In genomic region chr4:184513802-184514120, GRCh38 we compare ENCODE assay signal across 9 cellular contexts. TPM values are rescaled to one million over a fixed set of nuclear protein-coding genes. Genes with fewer than 3 reads are reported as not detected.
A peak's percentile ranks its signal among the peaks of the same experiment; 100 is the strongest.
DNase-seq lines count a peak whose midpoint lies in the region; ATAC-seq and FAIRE-seq lines count a peak whose summit lies in the region.
"Had no signal": no experiment of that assay in that cellular context is flagged by ENCODE, and none has a peak within 500 bp of the region (broad histone marks: within the 10 kb centered on the region; RNA-seq: fewer than 3 reads in every experiment).

No MANE protein-coding gene starts in this region.

- intact Hi-C loops in right cardiac atrium (cut with DNase I), result no loop called here

- peak overlapping the region; percentile 62 for H3K4me3 Mint-ChIP-seq in T-helper 2 cell treated with Interferon-gamma antibody and Interleukin-4, amounts not matched to agents 5 μg/mL and 100 μg/mL, for 36 hours

- H3K27me3 Mint-ChIP-seq in T-helper 2 cell treated with Interferon-gamma antibody and Interleukin-4, amounts not matched to agents 5 μg/mL and 100 μg/mL, for 36 hours (ENCODE audit: low read depth), result no peaks in the 10 kb centered on the region

- H3K9me3 ChIP-seq in muscle layer of duodenum (ENCODE audit: control insufficient read depth in 1 of 2, low read length in 2 of 2), result no peaks in the 10 kb centered on the region
- no peaks in the 10 kb centered on the region for H3K9me3 ChIP-seq in right cardiac atrium (ENCODE audit: control insufficient read depth, low read length)

- H3K27me3 ChIP-seq in muscle layer of duodenum (ENCODE audit: low read depth, low read length), result no peaks in the 10 kb centered on the region
- H3K27me3 ChIP-seq in right cardiac atrium (ENCODE audit: control insufficient read depth, insufficient read depth), result no peaks in the 10 kb centered on the region

- DNase-seq in T-helper 2 cell treated with Interferon-gamma antibody and Interleukin-4, amounts not matched to agents 5 μg/mL and 100 μg/mL, for 36 hours (ENCODE audit: low spot score), result no peak
- no peak for DNase-seq in NCI-H1436 (lab: John Stamatoyannopoulos, UW)
- no peak for DNase-seq in right cardiac atrium
- DNase-seq in NCI-H82 treated with DMSO at 0.1 percent for 48 hours (lab: John Stamatoyannopoulos, UW; ENCODE audit: unreplicated experiment), result no peak
- no peak for DNase-seq in HTR-8/SVneo (ENCODE audit: insufficient read length, low spot score)
- DNase-seq: glutamatergic neuron had no signal

- H3K4me1 ChIP-seq in muscle layer of duodenum (ENCODE audit: control insufficient read depth in 1 of 2, insufficient read depth in 2 of 2, low read length in 2 of 2) (peaks cover 0 to 8% of the 10 kb centered on the region in 2 donors), right cardiac atrium (ENCODE audit: control insufficient read depth, insufficient read depth, low read length) (peaks cover 2% of the 10 kb centered on the region)

- WGBS in right cardiac atrium, result 68% methylated on average over 2 of the region's 2 CpGs

- peak overlapping the region; percentile 85 for H3K27ac Mint-ChIP-seq in T-helper 2 cell treated with Interferon-gamma antibody and Interleukin-4, amounts not matched to agents 5 μg/mL and 100 μg/mL, for 36 hours

- H3K4me1 Mint-ChIP-seq in T-helper 2 cell treated with Interferon-gamma antibody and Interleukin-4, amounts not matched to agents 5 μg/mL and 100 μg/mL, for 36 hours (ENCODE audit: low read depth), result peaks cover 38% of the 10 kb centered on the region

- no peaks in the 10 kb centered on the region for H3K36me3 ChIP-seq in muscle layer of duodenum (ENCODE audit: control insufficient read depth in 1 of 2, insufficient read depth in 2 of 2, low read length in 2 of 2)

- no peak for FAIRE-seq in HTR-8/SVneo (lab: Jason Lieb, UNC)

- H3K36me3 Mint-ChIP-seq in T-helper 2 cell treated with Interferon-gamma antibody and Interleukin-4, amounts not matched to agents 5 μg/mL and 100 μg/mL, for 36 hours (ENCODE audit: low read depth), result peaks cover 19% of the 10 kb centered on the region

- H3K4me3 ChIP-seq in muscle layer of duodenum (ENCODE audit: low read depth in 1 of 2, low read length in 2 of 2) (no peak overlapping the region), right cardiac atrium (ENCODE audit: low read length) (no peak overlapping the region)

- H3K27ac ChIP-seq in muscle layer of duodenum (ENCODE audit: low read length) (peak overlapping the region; percentile 26), right cardiac atrium (ENCODE audit: low read length) (no peak overlapping the region)

- ATAC-seq in GM18520 (IDR thresholded peaks at IDR 0.05; ENCODE audit: unreplicated experiment), result peak; percentile 10
- ATAC-seq in GM21723 (IDR thresholded peaks at IDR 0.05; ENCODE audit: unreplicated experiment), result peak; percentile 28
- ATAC-seq in right cardiac atrium, result no peak

- H3K9me3 Mint-ChIP-seq in T-helper 2 cell treated with Interferon-gamma antibody and Interleukin-4, amounts not matched to agents 5 μg/mL and 100 μg/mL, for 36 hours, result peaks cover 20% of the 10 kb centered on the region

RNA-seq across cellular contexts. Expression of gene IRF2, which starts 39.4 kb away (rescaled TPM):
- 10 to 100 TPM; 19.6 to 39.3 (median 28.4) TPM for total RNA-seq in right cardiac atrium
- polyA plus RNA-seq in right cardiac atrium, result 16.8 TPM

Comparison
In these comparisons a context has a peak if more than half of its experiments do, and no peak if none do; other contexts are left out.
1. ATAC-seq: peak in GM18520 (single experiment) and GM21723 (single experiment); none in right cardiac atrium (0 of 2).